Comparison of ENCODE assay signal across 9 cellular contexts in genomic region chr15:40937762-40938529, GRCh38. TPM values are rescaled to one million over a fixed set of nuclear protein-coding genes. Genes with fewer than 3 reads are reported as not detected.
DNase-seq lines count a peak whose midpoint lies in the region; ATAC-seq and TF ChIP-seq lines count a peak whose summit lies in the region.
"Had no signal": no experiment of that assay in that cellular context is flagged by ENCODE, and none has a peak within 500 bp of the region (broad histone marks: within the 10 kb centered on the region; RNA-seq: fewer than 3 reads in every experiment).

No MANE protein-coding gene starts in this region.

- H3K27ac Mint-ChIP-seq in activated naive CD4-positive, alpha-beta T cell treated with anti-CD3 and anti-CD28 coated beads, Interleukin-2, amount 50 U/mL, for 24 hours: peak overlapping the region; percentile 10
- H3K27ac Mint-ChIP-seq in activated naive CD4-positive, alpha-beta T cell treated with anti-CD3 and anti-CD28 coated beads, Interleukin-2, amount 10 ng/mL, durations not matched to agents 7 days and 5 days: no peak overlapping the region
- H3K27ac Mint-ChIP-seq in type B pancreatic cell: no peak overlapping the region

- ATAC-seq in Right ventricle myocardium superior (ENCODE audit: poor library complexity): peak; percentile 49
- ATAC-seq: left lung had no signal

- no peak overlapping the region for H3K4me3 Mint-ChIP-seq in activated naive CD4-positive, alpha-beta T cell treated with anti-CD3 and anti-CD28 coated beads, Interleukin-2, amount 50 U/mL, for 24 hours
- H3K4me3 Mint-ChIP-seq in activated naive CD4-positive, alpha-beta T cell treated with anti-CD3 and anti-CD28 coated beads, Interleukin-2, amount 10 ng/mL, durations not matched to agents 7 days and 5 days: no peak overlapping the region
- no peak overlapping the region for H3K4me3 Mint-ChIP-seq in type B pancreatic cell

- no peaks in the 10 kb centered on the region for H3K9me3 Mint-ChIP-seq in activated naive CD4-positive, alpha-beta T cell treated with anti-CD3 and anti-CD28 coated beads, Interleukin-2, amount 50 U/mL, for 24 hours
- H3K9me3 Mint-ChIP-seq in activated naive CD4-positive, alpha-beta T cell treated with anti-CD3 and anti-CD28 coated beads, Interleukin-2, amount 10 ng/mL, durations not matched to agents 7 days and 5 days: no peaks in the 10 kb centered on the region
- H3K9me3 Mint-ChIP-seq in type B pancreatic cell: no peaks in the 10 kb centered on the region

- peaks cover 20% of the 10 kb centered on the region for H3K4me1 Mint-ChIP-seq in activated naive CD4-positive, alpha-beta T cell treated with anti-CD3 and anti-CD28 coated beads, Interleukin-2, amount 50 U/mL, for 24 hours
- peaks cover 27% of the 10 kb centered on the region for H3K4me1 Mint-ChIP-seq in activated naive CD4-positive, alpha-beta T cell treated with anti-CD3 and anti-CD28 coated beads, Interleukin-2, amount 10 ng/mL, durations not matched to agents 7 days and 5 days
- peaks cover 16% of the 10 kb centered on the region for H3K4me1 Mint-ChIP-seq in type B pancreatic cell (ENCODE audit: unreplicated experiment)

- CTCF ChIA-PET in activated naive CD4-positive, alpha-beta T cell treated with anti-CD3 and anti-CD28 coated beads, Interleukin-2, amount 10 ng/mL, durations not matched to agents 7 days and 5 days (lab: Charles Lee): no interaction called here

- peaks cover 4% of the 10 kb centered on the region for H3K27me3 Mint-ChIP-seq in activated naive CD4-positive, alpha-beta T cell treated with anti-CD3 and anti-CD28 coated beads, Interleukin-2, amount 50 U/mL, for 24 hours
- peaks cover 45% of the 10 kb centered on the region for H3K27me3 Mint-ChIP-seq in activated naive CD4-positive, alpha-beta T cell treated with anti-CD3 and anti-CD28 coated beads, Interleukin-2, amount 10 ng/mL, durations not matched to agents 7 days and 5 days
- peaks cover 7% of the 10 kb centered on the region for H3K27me3 Mint-ChIP-seq in type B pancreatic cell

- intact Hi-C loops in Right ventricle myocardium superior (cut with DNase I): no loop called here

- no peak for DNase-seq in activated naive CD4-positive, alpha-beta T cell treated with anti-CD3 and anti-CD28 coated beads, Interleukin-2, amount 10 ng/mL, durations not matched to agents 7 days and 5 days
- peak; percentile 59 for DNase-seq in RPMI8226
- peak; percentile 44 for DNase-seq in Right ventricle myocardium superior
- no peak for DNase-seq in type B pancreatic cell (ENCODE audit: extremely low spot score, unreplicated experiment)
- no peak for DNase-seq in DMS79 treated with DMSO at 0.1 percent for 48 hours (lab: John Stamatoyannopoulos, UW)
- DNase-seq in superior temporal gyrus (ENCODE audit: extremely low spot score): no peak
- no peak for DNase-seq in mesenteric fat pad (ENCODE audit: low spot score)

- TF ChIP-seq CTCF in type B pancreatic cell (conservative IDR thresholded peaks at IDR 0.05): peak; percentile 38

- H3K36me3 Mint-ChIP-seq in activated naive CD4-positive, alpha-beta T cell treated with anti-CD3 and anti-CD28 coated beads, Interleukin-2, amount 50 U/mL, for 24 hours: no peaks in the 10 kb centered on the region
- H3K36me3 Mint-ChIP-seq in activated naive CD4-positive, alpha-beta T cell treated with anti-CD3 and anti-CD28 coated beads, Interleukin-2, amount 10 ng/mL, durations not matched to agents 7 days and 5 days: no peaks in the 10 kb centered on the region
- no peaks in the 10 kb centered on the region for H3K36me3 Mint-ChIP-seq in type B pancreatic cell

RNA-seq across cellular contexts. Expression of gene DLL4, which starts 8.8 kb away (rescaled TPM):
- total RNA-seq in Right ventricle myocardium superior: 10.7 TPM
- 2.9 and 5.9 TPM in 2 replicates for total RNA-seq in type B pancreatic cell (ENCODE audit: low replicate concordance)
- 15.2 TPM for total RNA-seq in mesenteric fat pad

RNA-seq across cellular contexts. Expression of gene CHAC1, which starts 15.3 kb away (rescaled TPM):
- total RNA-seq in Right ventricle myocardium superior (0.46 TPM), type B pancreatic cell (ENCODE audit: low replicate concordance) (7.8 and 12.9 TPM in 2 replicates), mesenteric fat pad (2.4 TPM)

RNA-seq across cellular contexts. Expression of gene VPS18, which starts 43.7 kb away (rescaled TPM):
- 18.4 TPM for total RNA-seq in Right ventricle myocardium superior
- total RNA-seq in type B pancreatic cell (ENCODE audit: low replicate concordance): 25.6 and 37.2 TPM in 2 replicates
- 29.3 TPM for total RNA-seq in mesenteric fat pad

Comparison
In these comparisons a context has a peak if more than half of its experiments do, and no peak if none do; other contexts are left out.
1. DNase-seq: peak in RPMI8226 (single experiment) and Right ventricle myocardium superior (single experiment); none in activated naive CD4-positive, alpha-beta T cell treated with anti-CD3 and anti-CD28 coated beads, Interleukin-2, amount 10 ng/mL, durations not matched to agents 7 days and 5 days (single experiment), type B pancreatic cell (single experiment), DMS79 treated with DMSO at 0.1 percent for 48 hours (single experiment), superior temporal gyrus (single experiment) and mesenteric fat pad (single experiment).